In genomic region chr12:102174117-102174516, GRCh38 we compare ENCODE assay signal across 3 cellular contexts.
TF ChIP-seq lines count a peak whose summit lies in the region.

No MANE protein-coding gene starts in this region.

TF ChIP-seq in GM12891, 5 proteins besides CTCF, POLR2A, EP300 and RAD21:
- TF ChIP-seq POU2F2 (IDR thresholded peaks at IDR 0.05; ENCODE audit: low read depth, low read length) (no peak), SPI1 (IDR thresholded peaks at IDR 0.05; ENCODE audit: low read depth, low read length) (no peak), POLR2AphosphoS5 (IDR thresholded peaks at IDR 0.05; ENCODE audit: low read depth, low read length) (no peak), PAX5 (IDR thresholded peaks at IDR 0.05; ENCODE audit: insufficient read depth, low read length, severe bottlenecking) (no peak), TAF1 (IDR thresholded peaks at IDR 0.05; ENCODE audit: low read depth, low read length) (no peak)
TF ChIP-seq in GM12891: peak in this region for 0.

TF ChIP-seq in GM23338, 12 proteins besides CTCF, POLR2A, EP300 and RAD21:
- TF ChIP-seq CREB1 (CRISPR knock-in tag; IDR thresholded peaks at IDR 0.05; ENCODE audit: low read depth), result no peak
- no peak for TF ChIP-seq STAT1 (IDR thresholded peaks at IDR 0.05; ENCODE audit: unreplicated experiment)
- TF ChIP-seq ZNF114 (CRISPR knock-in tag; IDR thresholded peaks at IDR 0.05), result no peak
- no peak for TF ChIP-seq POLR2AphosphoS5 (IDR thresholded peaks at IDR 0.05; ENCODE audit: low read depth)
- TF ChIP-seq ZNF331 (CRISPR knock-in tag; IDR thresholded peaks at IDR 0.05; ENCODE audit: low read depth), result no peak
TF ChIP-seq in GM23338: peak in this region for 0.

TF ChIP-seq in endothelial cell of umbilical vein, 7 proteins besides CTCF, POLR2A, EP300 and RAD21:
- TF ChIP-seq POLR2AphosphoS5 (IDR thresholded peaks at IDR 0.05; ENCODE audit: insufficient read depth, low read depth, low read length) (no peak), FOS (IDR thresholded peaks at IDR 0.05; ENCODE audit: borderline replicate concordance, insufficient read depth, low read length) (no peak), JUN (IDR thresholded peaks at IDR 0.05; ENCODE audit: borderline replicate concordance, insufficient read depth, insufficient read length, low read depth) (peak; percentile 7)
